38 cellular contexts compared by ENCODE assay signal in genomic region chr1:168735987-168736386, GRCh38. TPM values are rescaled to one million over a fixed set of nuclear protein-coding genes. Genes with fewer than 3 reads are reported as not detected.
"Had no signal": no experiment of that assay in that cellular context is flagged by ENCODE, and none has a peak within 500 bp of the region (broad histone marks: within the 10 kb centered on the region; RNA-seq: fewer than 3 reads in every experiment).

No MANE protein-coding gene starts in this region.

- DNase-seq: Karpas-422, Kasumi-1, MG63, MM.1S, MV-4-11, NCI-H1048, NCI-H1092, NCI-H1092 treated with DMSO at 0.1 percent for 48 hours, NCI-H1105, NCI-H1105 treated with DMSO at 0.1 percent for 48 hours, NCI-H1417, NCI-H1417 treated with DMSO at 0.1 percent for 48 hours, NCI-H1436, NCI-H1436 treated with DMSO at 0.1 percent for 48 hours, NCI-H146, NCI-H1694, NCI-H1694 treated with DMSO at 0.1 percent for 48 hours, NCI-H187, NCI-H187 treated with DMSO at 0.1 percent for 48 hours, NCI-H1930, NCI-H2029, NCI-H2029 treated with DMSO at 0.1 percent for 48 hours, NCI-H2081, NCI-H2081 treated with DMSO at 0.1 percent for 48 hours, NCI-H2107, NCI-H2171, NCI-H2171 treated with DMSO at 0.1 percent for 48 hours, NCI-H2227 treated with DMSO at 0.1 percent for 48 hours, NCI-H226, NCI-H345, NCI-H446, NCI-H446 treated with DMSO at 0.1 percent for 48 hours, NCI-H510A, NCI-H510A treated with DMSO at 0.1 percent for 48 hours, NCI-H524 had no signal

RNA-seq across cellular contexts. Expression of gene DPT, which starts 7.0 kb away (rescaled TPM):
- total RNA-seq: LHCN-M2, M059J, NCI-H460 had no signal
